ENCODE assay signal across 1 cellular context in the genomic region with DNA sequence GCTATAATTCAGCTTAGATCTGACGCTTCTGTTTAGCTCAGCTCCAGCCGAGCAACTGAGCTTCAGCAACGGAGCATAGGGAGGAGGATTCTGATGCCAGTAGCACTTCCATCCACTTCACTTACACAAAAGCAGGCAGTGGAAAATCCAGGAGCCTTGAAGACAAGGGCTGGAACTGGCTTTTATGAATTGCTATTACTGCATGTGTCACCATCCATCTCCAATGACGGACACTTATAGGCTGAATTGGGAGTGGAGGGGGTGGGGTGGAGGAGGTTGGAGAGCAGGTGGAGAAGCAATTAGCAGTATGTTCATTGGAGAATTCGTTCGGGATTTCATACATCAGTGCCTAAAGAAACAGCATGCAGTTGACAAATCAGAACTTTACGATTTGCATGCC.
TF ChIP-seq lines count a peak whose summit lies in the region.

No MANE protein-coding gene starts in this region.

TF ChIP-seq in HEK293, 187 proteins besides CTCF, POLR2A, EP300 and RAD21 (continued from another document):
- no peak for TF ChIP-seq ZNF114 (tag by site-specific recombination; IDR thresholded peaks at IDR 0.05)
- peak; percentile 62; the same call in 1 of the 2 replicates for TF ChIP-seq GFI1B (tag by site-specific recombination; IDR thresholded peaks at IDR 0.05)
- TF ChIP-seq ZNF664 (tag by site-specific recombination; IDR thresholded peaks at IDR 0.05), result peak; percentile 59; the same call in 1 of the 2 replicates
- no peak for TF ChIP-seq YY2 (tag by site-specific recombination; IDR thresholded peaks at IDR 0.05)
- TF ChIP-seq ZNF311 (tag by site-specific recombination; IDR thresholded peaks at IDR 0.05; ENCODE audit: borderline replicate concordance), result no peak
- 0 out of 2 replicates have a peak, but pooled peaks have one; percentile 29 for TF ChIP-seq ZSCAN30 (tag by site-specific recombination; IDR thresholded peaks at IDR 0.05)
- TF ChIP-seq ZNF571 (tag by site-specific recombination; IDR thresholded peaks at IDR 0.05), result no peak
- TF ChIP-seq ZBTB20 (tag by site-specific recombination; IDR thresholded peaks at IDR 0.05), result no peak
- peak; percentile 51 for TF ChIP-seq ZNF341 (tag by site-specific recombination; IDR thresholded peaks at IDR 0.05; ENCODE audit: low read depth)
- TF ChIP-seq, protein P1, sequence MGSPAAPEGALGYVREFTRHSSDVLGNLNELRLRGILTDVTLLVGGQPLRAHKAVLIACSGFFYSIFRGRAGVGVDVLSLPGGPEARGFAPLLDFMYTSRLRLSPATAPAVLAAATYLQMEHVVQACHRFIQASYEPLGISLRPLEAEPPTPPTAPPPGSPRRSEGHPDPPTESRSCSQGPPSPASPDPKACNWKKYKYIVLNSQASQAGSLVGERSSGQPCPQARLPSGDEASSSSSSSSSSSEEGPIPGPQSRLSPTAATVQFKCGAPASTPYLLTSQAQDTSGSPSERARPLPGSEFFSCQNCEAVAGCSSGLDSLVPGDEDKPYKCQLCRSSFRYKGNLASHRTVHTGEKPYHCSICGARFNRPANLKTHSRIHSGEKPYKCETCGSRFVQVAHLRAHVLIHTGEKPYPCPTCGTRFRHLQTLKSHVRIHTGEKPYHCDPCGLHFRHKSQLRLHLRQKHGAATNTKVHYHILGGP (tag by site-specific recombination; IDR thresholded peaks at IDR 0.05), result no peak
- peak; percentile 69 for TF ChIP-seq FEZF1 (tag by site-specific recombination; IDR thresholded peaks at IDR 0.05)
- no peak for TF ChIP-seq ZNF677 (tag by site-specific recombination; IDR thresholded peaks at IDR 0.05)
- no peak for TF ChIP-seq ZNF223 (tag by site-specific recombination; IDR thresholded peaks at IDR 0.05)
- TF ChIP-seq ZNF211 (tag by site-specific recombination; IDR thresholded peaks at IDR 0.05; ENCODE audit: low read depth), result no peak
- TF ChIP-seq, protein P2, sequence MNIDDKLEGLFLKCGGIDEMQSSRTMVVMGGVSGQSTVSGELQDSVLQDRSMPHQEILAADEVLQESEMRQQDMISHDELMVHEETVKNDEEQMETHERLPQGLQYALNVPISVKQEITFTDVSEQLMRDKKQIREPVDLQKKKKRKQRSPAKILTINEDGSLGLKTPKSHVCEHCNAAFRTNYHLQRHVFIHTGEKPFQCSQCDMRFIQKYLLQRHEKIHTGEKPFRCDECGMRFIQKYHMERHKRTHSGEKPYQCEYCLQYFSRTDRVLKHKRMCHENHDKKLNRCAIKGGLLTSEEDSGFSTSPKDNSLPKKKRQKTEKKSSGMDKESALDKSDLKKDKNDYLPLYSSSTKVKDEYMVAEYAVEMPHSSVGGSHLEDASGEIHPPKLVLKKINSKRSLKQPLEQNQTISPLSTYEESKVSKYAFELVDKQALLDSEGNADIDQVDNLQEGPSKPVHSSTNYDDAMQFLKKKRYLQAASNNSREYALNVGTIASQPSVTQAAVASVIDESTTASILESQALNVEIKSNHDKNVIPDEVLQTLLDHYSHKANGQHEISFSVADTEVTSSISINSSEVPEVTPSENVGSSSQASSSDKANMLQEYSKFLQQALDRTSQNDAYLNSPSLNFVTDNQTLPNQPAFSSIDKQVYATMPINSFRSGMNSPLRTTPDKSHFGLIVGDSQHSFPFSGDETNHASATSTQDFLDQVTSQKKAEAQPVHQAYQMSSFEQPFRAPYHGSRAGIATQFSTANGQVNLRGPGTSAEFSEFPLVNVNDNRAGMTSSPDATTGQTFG (tag by site-specific recombination; IDR thresholded peaks at IDR 0.05; ENCODE audit: borderline replicate concordance), result no peak
- TF ChIP-seq ZEB2 (tag by site-specific recombination; IDR thresholded peaks at IDR 0.05), result no peak
- no peak for TF ChIP-seq ZNF266 (tag by site-specific recombination; IDR thresholded peaks at IDR 0.05; ENCODE audit: low read depth)
- no peak for TF ChIP-seq ZNF239 (tag by site-specific recombination; IDR thresholded peaks at IDR 0.05)
- TF ChIP-seq, protein P3, sequence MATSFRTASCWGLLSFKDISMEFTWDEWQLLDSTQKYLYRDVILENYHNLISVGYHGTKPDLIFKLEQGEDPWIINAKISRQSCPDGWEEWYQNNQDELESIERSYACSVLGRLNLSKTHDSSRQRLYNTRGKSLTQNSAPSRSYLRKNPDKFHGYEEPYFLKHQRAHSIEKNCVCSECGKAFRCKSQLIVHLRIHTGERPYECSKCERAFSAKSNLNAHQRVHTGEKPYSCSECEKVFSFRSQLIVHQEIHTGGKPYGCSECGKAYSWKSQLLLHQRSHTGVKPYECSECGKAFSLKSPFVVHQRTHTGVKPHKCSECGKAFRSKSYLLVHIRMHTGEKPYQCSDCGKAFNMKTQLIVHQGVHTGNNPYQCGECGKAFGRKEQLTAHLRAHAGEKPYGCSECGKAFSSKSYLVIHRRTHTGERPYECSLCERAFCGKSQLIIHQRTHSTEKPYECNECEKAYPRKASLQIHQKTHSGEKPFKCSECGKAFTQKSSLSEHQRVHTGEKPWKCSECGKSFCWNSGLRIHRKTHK (tag by site-specific recombination; IDR thresholded peaks at IDR 0.05), result no peak
- no peak for TF ChIP-seq ZNF157 (tag by site-specific recombination; IDR thresholded peaks at IDR 0.05)
- no peak for TF ChIP-seq SCRT1 (tag by site-specific recombination; IDR thresholded peaks at IDR 0.05; ENCODE audit: borderline replicate concordance)
- TF ChIP-seq, protein P4, sequence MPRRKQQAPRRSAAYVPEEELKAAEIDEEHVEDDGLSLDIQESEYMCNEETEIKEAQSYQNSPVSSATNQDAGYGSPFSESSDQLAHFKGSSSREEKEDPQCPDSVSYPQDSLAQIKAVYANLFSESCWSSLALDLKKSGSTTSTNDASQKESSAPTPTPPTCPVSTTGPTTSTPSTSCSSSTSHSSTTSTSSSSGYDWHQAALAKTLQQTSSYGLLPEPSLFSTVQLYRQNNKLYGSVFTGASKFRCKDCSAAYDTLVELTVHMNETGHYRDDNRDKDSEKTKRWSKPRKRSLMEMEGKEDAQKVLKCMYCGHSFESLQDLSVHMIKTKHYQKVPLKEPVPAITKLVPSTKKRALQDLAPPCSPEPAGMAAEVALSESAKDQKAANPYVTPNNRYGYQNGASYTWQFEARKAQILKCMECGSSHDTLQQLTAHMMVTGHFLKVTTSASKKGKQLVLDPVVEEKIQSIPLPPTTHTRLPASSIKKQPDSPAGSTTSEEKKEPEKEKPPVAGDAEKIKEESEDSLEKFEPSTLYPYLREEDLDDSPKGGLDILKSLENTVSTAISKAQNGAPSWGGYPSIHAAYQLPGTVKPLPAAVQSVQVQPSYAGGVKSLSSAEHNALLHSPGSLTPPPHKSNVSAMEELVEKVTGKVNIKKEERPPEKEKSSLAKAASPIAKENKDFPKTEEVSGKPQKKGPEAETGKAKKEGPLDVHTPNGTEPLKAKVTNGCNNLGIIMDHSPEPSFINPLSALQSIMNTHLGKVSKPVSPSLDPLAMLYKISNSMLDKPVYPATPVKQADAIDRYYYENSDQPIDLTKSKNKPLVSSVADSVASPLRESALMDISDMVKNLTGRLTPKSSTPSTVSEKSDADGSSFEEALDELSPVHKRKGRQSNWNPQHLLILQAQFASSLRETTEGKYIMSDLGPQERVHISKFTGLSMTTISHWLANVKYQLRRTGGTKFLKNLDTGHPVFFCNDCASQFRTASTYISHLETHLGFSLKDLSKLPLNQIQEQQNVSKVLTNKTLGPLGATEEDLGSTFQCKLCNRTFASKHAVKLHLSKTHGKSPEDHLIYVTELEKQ (tag by site-specific recombination; IDR thresholded peaks at IDR 0.05; ENCODE audit: borderline replicate concordance), result peak; percentile 23; the same call in 1 of the 2 replicates
- peak; percentile 69 for TF ChIP-seq SP2 (tag by site-specific recombination; IDR thresholded peaks at IDR 0.05)
- TF ChIP-seq, protein P5, sequence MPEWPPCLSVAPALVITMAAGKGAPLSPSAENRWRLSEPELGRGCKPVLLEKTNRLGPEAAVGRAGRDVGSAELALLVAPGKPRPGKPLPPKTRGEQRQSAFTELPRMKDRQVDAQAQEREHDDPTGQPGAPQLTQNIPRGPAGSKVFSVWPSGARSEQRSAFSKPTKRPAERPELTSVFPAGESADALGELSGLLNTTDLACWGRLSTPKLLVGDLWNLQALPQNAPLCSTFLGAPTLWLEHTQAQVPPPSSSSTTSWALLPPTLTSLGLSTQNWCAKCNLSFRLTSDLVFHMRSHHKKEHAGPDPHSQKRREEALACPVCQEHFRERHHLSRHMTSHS (tag by site-specific recombination; IDR thresholded peaks at IDR 0.05), result no peak
- no peak for TF ChIP-seq ZNF423 (tag by site-specific recombination; IDR thresholded peaks at IDR 0.05)
- TF ChIP-seq, protein P6, sequence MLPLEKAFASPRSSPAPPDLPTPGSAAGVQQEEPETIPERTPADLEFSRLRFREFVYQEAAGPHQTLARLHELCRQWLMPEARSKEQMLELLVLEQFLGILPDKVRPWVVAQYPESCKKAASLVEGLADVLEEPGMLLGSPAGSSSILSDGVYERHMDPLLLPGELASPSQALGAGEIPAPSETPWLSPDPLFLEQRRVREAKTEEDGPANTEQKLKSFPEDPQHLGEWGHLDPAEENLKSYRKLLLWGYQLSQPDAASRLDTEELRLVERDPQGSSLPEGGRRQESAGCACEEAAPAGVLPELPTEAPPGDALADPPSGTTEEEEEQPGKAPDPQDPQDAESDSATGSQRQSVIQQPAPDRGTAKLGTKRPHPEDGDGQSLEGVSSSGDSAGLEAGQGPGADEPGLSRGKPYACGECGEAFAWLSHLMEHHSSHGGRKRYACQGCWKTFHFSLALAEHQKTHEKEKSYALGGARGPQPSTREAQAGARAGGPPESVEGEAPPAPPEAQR (tag by site-specific recombination; IDR thresholded peaks at IDR 0.05), result no peak
- TF ChIP-seq OSR2 (tag by site-specific recombination; IDR thresholded peaks at IDR 0.05), result peak; percentile 94
- TF ChIP-seq RBAK (tag by site-specific recombination; IDR thresholded peaks at IDR 0.05), result no peak
- TF ChIP-seq KLF7 (tag by site-specific recombination; IDR thresholded peaks at IDR 0.05; ENCODE audit: borderline replicate concordance), result no peak
- TF ChIP-seq ZNF510 (tag by site-specific recombination; IDR thresholded peaks at IDR 0.05; ENCODE audit: insufficient replicate concordance), result no peak
